9 cellular contexts compared by ENCODE assay signal in genomic region chr16:83136924-83137323, GRCh38.
A peak's percentile ranks its signal among the peaks of the same experiment; 100 is the strongest.
DNase-seq lines count a peak whose midpoint lies in the region; ATAC-seq, FAIRE-seq and TF ChIP-seq lines count a peak whose summit lies in the region.
"Had no signal": no experiment of that assay in that cellular context is flagged by ENCODE, and none has a peak within 500 bp of the region (broad histone marks: within the 10 kb centered on the region; RNA-seq: fewer than 3 reads in every experiment).

No MANE protein-coding gene starts in this region.

- no peak overlapping the region for H4K91ac ChIP-seq in IMR-90 (ENCODE audit: insufficient read depth, low read depth, low read length)

- H3K27ac ChIP-seq in IMR-90 (ENCODE audit: insufficient read depth, low read length), result no peak overlapping the region

- no peak overlapping the region for H2BK120ac ChIP-seq in IMR-90 (ENCODE audit: low read depth, low read length)

- H3K9me3 ChIP-seq in IMR-90 (ENCODE audit: control insufficient read depth, insufficient read depth, low read length), result no peaks in the 10 kb centered on the region

- no peaks in the 10 kb centered on the region for H3K79me1 ChIP-seq in IMR-90 (ENCODE audit: low read depth in 1 of 2, low read length in 2 of 2)

- CTCF ChIA-PET in AG04449 (lab: Yijun Ruan, JAX) (interaction anchor here (1.4 kb wide), 2 partner anchors 9 to 15 kb away, joined by 4 to 5 read pairs; no protein-coding TSS in a partner anchor), IMR-90 (lab: Yijun Ruan, JAX) (no interaction called here)

- no peak overlapping the region for H2BK20ac ChIP-seq in IMR-90 (ENCODE audit: low read depth, low read length)

- POLR2A ChIA-PET in AG04449 (lab: Yijun Ruan, JAX), result no interaction called here
- POLR2A ChIA-PET in IMR-90 (lab: Charles Lee; ENCODE audit: unreplicated experiment), result no interaction called here
- POLR2A ChIA-PET in naive thymus-derived CD8-positive, alpha-beta T cell (lab: Charles Lee), result no interaction called here

- DNase-seq in AG04449 (ENCODE audit: low read depth, low spot score) (no peak), IMR-90 (no peak), H54 (ENCODE audit: insufficient read length, low spot score) (no peak), D341Med (ENCODE audit: low spot score) (no peak), Ammon's horn (ENCODE audit: low spot score) (no peak), NCI-H187 treated with DMSO at 0.1 percent for 48 hours (lab: John Stamatoyannopoulos, UW) (no peak)
- DNase-seq in central memory CD8-positive, alpha-beta T cell (ENCODE audit: low spot score in 2 of 2), result no peak
- DNase-seq in naive thymus-derived CD8-positive, alpha-beta T cell, result no peak
- DNase-seq: activated CD4-positive, CD25-positive, alpha-beta regulatory T cell treated with anti-CD3 and anti-CD28 coated beads, Interleukin-2, amount 50 U/mL, for 72 hours had no signal

- TF ChIP-seq POLR2A in IMR-90 (IDR thresholded peaks at IDR 0.05; ENCODE audit: low read depth, low read length), result no peak
- TF ChIP-seq POLR2A in H54 (IDR thresholded peaks at IDR 0.05; ENCODE audit: low read depth, low read length), result no peak

- no peak for TF ChIP-seq RAD21 in IMR-90 (IDR thresholded peaks at IDR 0.05; ENCODE audit: low read length)

- peak overlapping the region; percentile 91 for H3K27ac Mint-ChIP-seq in central memory CD8-positive, alpha-beta T cell (ENCODE audit: low read depth)
- H3K27ac Mint-ChIP-seq in naive thymus-derived CD8-positive, alpha-beta T cell, result peak overlapping the region in 3 of 10 donors; percentile 71 to 86 (median 83)

- WGBS in IMR-90 (ENCODE audit: extremely low coverage in 2 of 2, insufficient read length in 1 of 2), 2 experiments, result 100% methylated on average over 1 of the region's 5 CpGs; no CpG with 5 or more reads in 1 of the 2 experiments

- peaks cover 11% of the 10 kb centered on the region for H3K4me1 ChIP-seq in IMR-90 (ENCODE audit: control insufficient read depth, insufficient read depth, low read length)

- TF ChIP-seq CTCF in AG04449 (IDR thresholded peaks at IDR 0.05; ENCODE audit: insufficient read depth, low read length, missing control alignments) (no peak), IMR-90 (conservative IDR thresholded peaks at IDR 0.05; ENCODE audit: low read depth, low read length) (no peak)

- intact Hi-C loops in IMR-90 (cut with micrococcal nuclease), result loop anchor here (10.0 kb wide), 2 partner anchors 218 to 502 kb away; no protein-coding TSS in a partner anchor

- no peaks in the 10 kb centered on the region for H3K27me3 ChIP-seq in IMR-90 (ENCODE audit: control insufficient read depth, insufficient read depth, low read length)

- no TSS peak for BruUV-seq in IMR-90 (replicated peaks; lab: Mats Ljungman, UMichigan)

- peaks cover 6% of the 10 kb centered on the region; the same call in 1 of the 2 replicates for H3K9me1 ChIP-seq in IMR-90 (ENCODE audit: insufficient read depth, low read length)

- no peaks in the 10 kb centered on the region for H3K27me3 Mint-ChIP-seq in central memory CD8-positive, alpha-beta T cell
- H3K27me3 Mint-ChIP-seq in naive thymus-derived CD8-positive, alpha-beta T cell, result peaks cover 0 to 3% (median 0%) of the 10 kb centered on the region in 5 donors

- H4K8ac ChIP-seq in IMR-90 (ENCODE audit: low read depth in 2 of 2, low read length in 2 of 2), result no peak overlapping the region

- peaks cover 11% of the 10 kb centered on the region; the same call in 1 of the 2 replicates for H4K20me1 ChIP-seq in IMR-90 (ENCODE audit: insufficient read depth, low read length)

- no peaks in the 10 kb centered on the region for H3K9me3 Mint-ChIP-seq in central memory CD8-positive, alpha-beta T cell
- H3K9me3 Mint-ChIP-seq in naive thymus-derived CD8-positive, alpha-beta T cell, result peaks cover 0 to 8% (median 3%) of the 10 kb centered on the region in 9 donors

- no peak overlapping the region for H2BK5ac ChIP-seq in IMR-90 (ENCODE audit: low read depth, low read length, poor library complexity, severe bottlenecking)

- no peak overlapping the region for H2AK9ac ChIP-seq in IMR-90 (replicated peaks; ENCODE audit: low read depth, low read length, poor library complexity)

- peak; percentile 15 for ATAC-seq in IMR-90 (ENCODE audit: low read depth)
- ATAC-seq in central memory CD8-positive, alpha-beta T cell (replicated peaks; ENCODE audit: extremely low read depth, poor library complexity, severe bottlenecking), result peak; percentile 26
- no peak for ATAC-seq in naive thymus-derived CD8-positive, alpha-beta T cell

- peak overlapping the region; percentile 86 for H3K4me2 ChIP-seq in IMR-90 (ENCODE audit: low read depth, low read length)

- no peaks in the 10 kb centered on the region for H3K36me3 Mint-ChIP-seq in central memory CD8-positive, alpha-beta T cell (ENCODE audit: insufficient read depth)
- no peaks in the 10 kb centered on the region for H3K36me3 Mint-ChIP-seq in naive thymus-derived CD8-positive, alpha-beta T cell

- dilution Hi-C loops in IMR-90 (cut with HindIII; ENCODE audit: low sequenced_read_pairs, unreplicated experiment), result no loop called here

- FAIRE-seq in H54 (lab: Jason Lieb, UNC), result no peak

- H3K4me3 ChIP-seq in AG04449 (ENCODE audit: low read depth, low read length) (peak overlapping the region; percentile 52), IMR-90 (ENCODE audit: insufficient read depth, low read depth, low read length) (peak overlapping the region; percentile 46)

- H3K4me1 Mint-ChIP-seq in central memory CD8-positive, alpha-beta T cell, result peaks cover 14% of the 10 kb centered on the region
- H3K4me1 Mint-ChIP-seq in naive thymus-derived CD8-positive, alpha-beta T cell, result peaks cover 10 to 19% (median 10%) of the 10 kb centered on the region in 4 donors

- no peak overlapping the region for H2AFZ ChIP-seq in IMR-90 (replicated peaks; ENCODE audit: low read length, poor library complexity)

- no peak overlapping the region for H4K5ac ChIP-seq in IMR-90 (ENCODE audit: low read depth, low read length)

- H2AK5ac ChIP-seq in IMR-90 (ENCODE audit: low read depth, low read length), result no peak overlapping the region

- H3K14ac ChIP-seq in IMR-90 (replicated peaks; ENCODE audit: low read depth, low read length), result no peak overlapping the region

- H3K18ac ChIP-seq in IMR-90 (ENCODE audit: low read depth, low read length), result no peak overlapping the region

- no peaks in the 10 kb centered on the region for H3K36me3 ChIP-seq in IMR-90 (ENCODE audit: control insufficient read depth, insufficient read depth, low read length)

- no peak overlapping the region for H3K9ac ChIP-seq in IMR-90 (ENCODE audit: low read depth, low read length)

- peak overlapping the region; percentile 67 for H3K4me3 Mint-ChIP-seq in central memory CD8-positive, alpha-beta T cell
- H3K4me3 Mint-ChIP-seq in naive thymus-derived CD8-positive, alpha-beta T cell, result peak overlapping the region; percentile 62 to 87 (median 76)

- H2BK15ac ChIP-seq in IMR-90 (ENCODE audit: low read depth, low read length), result no peak overlapping the region

- in situ Hi-C loops in IMR-90 (cut with MboI; ENCODE audit: low sequenced_read_pairs), result no loop called here

- H3K56ac ChIP-seq in IMR-90 (ENCODE audit: extremely low read depth, insufficient read depth, low read length), result no peak overlapping the region

- H3K4ac ChIP-seq in IMR-90 (ENCODE audit: low read depth, low read length), result no peak overlapping the region

- no peak overlapping the region for H3K23ac ChIP-seq in IMR-90 (ENCODE audit: low read depth, low read length)

TF ChIP-seq in IMR-90, 13 proteins besides CTCF, POLR2A, EP300 and RAD21:
- TF ChIP-seq MAFK (IDR thresholded peaks at IDR 0.05; ENCODE audit: low read depth, low read length) (no peak), NFE2L2 (IDR thresholded peaks at IDR 0.05; ENCODE audit: low read depth, low read length) (no peak), ELK1 (IDR thresholded peaks at IDR 0.05; ENCODE audit: borderline replicate concordance, low read depth, low read length) (no peak), USF2 (IDR thresholded peaks at IDR 0.05; ENCODE audit: low read depth, low read length) (no peak)

Comparison
In these comparisons a context has a peak if more than half of its experiments do, and no peak if none do; other contexts are left out.
1. ATAC-seq: peak in IMR-90 (single experiment) and central memory CD8-positive, alpha-beta T cell (single experiment); none in naive thymus-derived CD8-positive, alpha-beta T cell (0 of 2).